1 cellular context compared by ENCODE assay signal in the genomic region with DNA sequence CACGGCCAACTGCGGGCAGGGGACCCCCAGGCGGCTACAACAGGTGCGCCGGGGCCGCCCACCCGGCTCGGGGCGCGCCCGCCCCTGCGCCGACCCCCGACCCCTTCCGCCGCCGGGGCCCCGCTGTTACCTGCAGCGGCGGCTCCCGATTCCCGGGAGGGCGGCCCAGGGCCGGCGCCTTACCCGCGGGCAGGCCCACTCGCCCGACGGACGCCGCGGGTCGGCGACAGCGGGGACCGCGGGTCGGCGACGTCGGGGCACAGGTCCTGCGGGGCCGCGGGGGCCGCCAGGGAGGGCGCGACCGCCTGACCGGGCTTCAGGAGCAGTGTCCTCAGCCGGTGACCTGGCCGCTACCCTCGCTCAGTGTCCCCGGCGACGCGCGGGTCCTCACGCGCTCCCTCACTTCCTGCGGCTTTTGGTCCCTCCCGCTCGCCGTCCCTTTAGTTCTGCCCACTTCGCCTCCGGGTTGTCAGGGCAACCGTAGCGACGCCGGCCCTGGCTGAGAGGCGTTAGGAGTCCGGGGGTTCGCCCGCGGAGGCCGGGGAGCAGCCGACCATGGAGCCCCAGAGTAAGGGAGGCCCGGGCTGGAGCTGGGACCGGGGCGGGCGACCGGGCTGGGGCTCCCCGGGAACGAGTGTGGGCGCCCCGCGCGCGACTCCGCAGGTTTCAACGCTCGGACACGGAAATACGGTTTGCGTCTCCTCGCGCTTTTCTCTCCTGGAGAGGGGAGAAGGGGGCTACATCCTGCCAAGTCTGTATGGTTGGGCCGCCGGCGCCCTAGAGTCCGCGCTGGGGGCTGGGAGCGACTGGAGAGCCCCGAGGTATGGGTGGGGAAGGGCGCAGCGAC.
TF ChIP-seq lines count a peak whose summit lies in the region.

A gene with protein sequence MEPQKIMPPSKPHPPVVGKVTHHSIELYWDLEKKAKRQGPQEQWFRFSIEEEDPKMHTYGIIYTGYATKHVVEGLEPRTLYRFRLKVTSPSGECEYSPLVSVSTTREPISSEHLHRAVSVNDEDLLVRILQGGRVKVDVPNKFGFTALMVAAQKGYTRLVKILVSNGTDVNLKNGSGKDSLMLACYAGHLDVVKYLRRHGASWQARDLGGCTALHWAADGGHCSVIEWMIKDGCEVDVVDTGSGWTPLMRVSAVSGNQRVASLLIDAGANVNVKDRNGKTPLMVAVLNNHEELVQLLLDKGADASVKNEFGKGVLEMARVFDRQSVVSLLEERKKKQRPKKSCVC (plus strand): TSS at position 477 of the 847 bp plus-strand sequence. CDS start 79 bp downstream, at position 556.

TF ChIP-seq in H1, 55 proteins besides CTCF, POLR2A, EP300 and RAD21:
- TF ChIP-seq KDM4A (IDR thresholded peaks at IDR 0.05; ENCODE audit: low read depth, low read length, severe bottlenecking) (peak; percentile 41), E2F6 (IDR thresholded peaks at IDR 0.05) (0 out of 2 replicates have a peak, but pooled peaks have one; percentile 27), SIN3A (conservative IDR thresholded peaks at IDR 0.05 in 1 of 2, IDR thresholded peaks at IDR 0.05 in 1 of 2; ENCODE audit: low read depth in 1 of 2, low read length in 2 of 2) (peak in 1 of 2 experiments; percentile 92; a peak in 2 of 4 replicates)
